Comparison of ENCODE assay signal across 16 cellular contexts in genomic region chr19:30688696-30689095, GRCh38.
A peak's percentile ranks its signal among the peaks of the same experiment; 100 is the strongest.
DNase-seq lines count a peak whose midpoint lies in the region; TF ChIP-seq lines count a peak whose summit lies in the region.
"Had no signal": no experiment of that assay in that cellular context is flagged by ENCODE, and none has a peak within 500 bp of the region (broad histone marks: within the 10 kb centered on the region; RNA-seq: fewer than 3 reads in every experiment).

No MANE protein-coding gene starts in this region.

- DNase-seq in NCI-H82 (lab: John Stamatoyannopoulos, UW) (peak; percentile 26), NCI-H82 treated with DMSO at 0.1 percent for 48 hours (lab: John Stamatoyannopoulos, UW; ENCODE audit: unreplicated experiment) (no peak), SK-N-MC (ENCODE audit: low read depth, low spot score) (no peak), nephron progenitor cell (no peak), KG1 (lab: John Stamatoyannopoulos, UW) (no peak)
- no peak for DNase-seq in stimulated activated CD4-positive, alpha-beta T cell treated with anti-CD3 and anti-CD28 coated beads, Interleukin-2, amount 100 ng/mL, for 24 hours
- DNase-seq: C1 segment of cervical spinal cord; Calu3; CD4-positive, alpha-beta memory T cell; COR-L47; DMS53; DMS79 treated with DMSO at 0.1 percent for 48 hours; GF-D8; H9 had no signal

- H3K4me1 Mint-ChIP-seq in nephron progenitor cell = peaks cover 84% of the 10 kb centered on the region

- peak overlapping the region; percentile 86 for H3K9ac ChIP-seq in SK-N-MC (ENCODE audit: insufficient read length)

- H3K36me3 ChIP-seq in SK-N-MC (ENCODE audit: insufficient read depth, low read length) = no peaks in the 10 kb centered on the region

- H3K36me3 Mint-ChIP-seq in nephron progenitor cell (ENCODE audit: low read depth) = no peaks in the 10 kb centered on the region
- H3K36me3 Mint-ChIP-seq: CD4-positive, alpha-beta memory T cell had no signal

- no peak overlapping the region for H3K4me3 ChIP-seq in SK-N-MC
- H3K4me3 ChIP-seq: GM23338 had no signal

- H3K9me3 Mint-ChIP-seq in nephron progenitor cell = no peaks in the 10 kb centered on the region
- H3K9me3 Mint-ChIP-seq: CD4-positive, alpha-beta memory T cell; GM23338; H9 had no signal

- H3K27me3 Mint-ChIP-seq in nephron progenitor cell (ENCODE audit: low read depth, poor library complexity) = peaks cover 3% of the 10 kb centered on the region

- H3K27ac ChIP-seq in SK-N-MC = peak overlapping the region; percentile 99
- H3K27ac ChIP-seq: 22Rv1 had no signal

- H3K4me3 Mint-ChIP-seq in nephron progenitor cell = no peak overlapping the region
- H3K4me3 Mint-ChIP-seq: CD4-positive, alpha-beta memory T cell; GM23338; H9 had no signal

- H3K27ac Mint-ChIP-seq in nephron progenitor cell = peak overlapping the region; percentile 36
- H3K27ac Mint-ChIP-seq: CD4-positive, alpha-beta memory T cell; GM23338; H9 had no signal

- no peaks in the 10 kb centered on the region for H3K9me3 ChIP-seq in SK-N-MC (ENCODE audit: low read depth, low read length)

- no peak for TF ChIP-seq CTCF in nephron progenitor cell (IDR thresholded peaks at IDR 0.05)
